Comparison of ENCODE assay signal across 9 cellular contexts in genomic region chr6:33197431-33198048, GRCh38. TPM values are rescaled to one million over a fixed set of nuclear protein-coding genes. Genes with fewer than 3 reads are reported as not detected.
DNase-seq lines count a peak whose midpoint lies in the region; ATAC-seq and TF ChIP-seq lines count a peak whose summit lies in the region.
"Had no signal": no experiment of that assay in that cellular context is flagged by ENCODE, and none has a peak within 500 bp of the region (broad histone marks: within the 10 kb centered on the region; RNA-seq: fewer than 3 reads in every experiment).

No MANE protein-coding gene starts in this region.

- peaks cover 18 to 29% of the 10 kb centered on the region in 2 donors for H3K36me3 Mint-ChIP-seq in activated T-cell treated with anti-CD3 and anti-CD28 coated beads, Interleukin-2, amount 50 U/mL, for 72 hours (ENCODE audit: insufficient read depth in 2 of 2)

- H3K27ac Mint-ChIP-seq in activated T-cell treated with anti-CD3 and anti-CD28 coated beads, Interleukin-2, amount 50 U/mL, for 72 hours, result no peak overlapping the region

- ATAC-seq in activated T-cell treated with anti-CD3 and anti-CD28 coated beads, Interleukin-2, amount 50 U/mL, for 72 hours (replicated peaks in 1 of 2), result peak; percentile 44 to 48
- ATAC-seq in psoas muscle, result peak in 3 of 4 donors; percentile 28 to 42 (median 39)
- no peak for ATAC-seq in GM19351 (IDR thresholded peaks at IDR 0.05; ENCODE audit: unreplicated experiment)
- no peak for ATAC-seq in HG02588 (IDR thresholded peaks at IDR 0.05; ENCODE audit: unreplicated experiment)

- no peak for DNase-seq in BJ (ENCODE audit: low read depth)
- peak; percentile 59 for DNase-seq in GM12865 (ENCODE audit: low read depth)
- DNase-seq in NCI-H2196 treated with DMSO at 0.1 percent for 48 hours (lab: John Stamatoyannopoulos, UW; ENCODE audit: unreplicated experiment), result peak; percentile 94
- DNase-seq in activated T-cell treated with anti-CD3 and anti-CD28 coated beads, Interleukin-2, amount 50 U/mL, for 72 hours, result peak; percentile 36 to 44
- DNase-seq in globus pallidus (ENCODE audit: low spot score), result peak; percentile 78
- DNase-seq in psoas muscle, result peak in 1 of 2 donors; percentile 63

- H3K4me3 Mint-ChIP-seq in activated T-cell treated with anti-CD3 and anti-CD28 coated beads, Interleukin-2, amount 50 U/mL, for 72 hours, result peak overlapping the region; percentile 98 to 100

- peak overlapping the region; percentile 30 for H3K27ac ChIP-seq in psoas muscle
- H3K27ac ChIP-seq: SJSA1 had no signal

- peaks cover 32% of the 10 kb centered on the region for H3K4me1 ChIP-seq in psoas muscle

- peaks cover 3% of the 10 kb centered on the region for H3K27me3 ChIP-seq in BJ (ENCODE audit: control insufficient read depth, insufficient read depth, low read length)
- H3K27me3 ChIP-seq in psoas muscle (ENCODE audit: insufficient read depth in 3 of 3, low read length in 2 of 3), result no peaks in the 10 kb centered on the region

- POLR2A ChIA-PET in BJ (lab: Charles Lee), result no interaction called here

- H3K36me3 ChIP-seq in BJ (ENCODE audit: control insufficient read depth, insufficient read depth, low read length) (peaks cover 19% of the 10 kb centered on the region), psoas muscle (ENCODE audit: insufficient read depth in 1 of 2, low read depth in 1 of 2) (peaks cover 10 to 52% of the 10 kb centered on the region in 2 donors)

- H3K4me3 ChIP-seq in BJ (ENCODE audit: low read depth, low read length) (no peak overlapping the region), GM12865 (ENCODE audit: low read depth, low read length) (no peak overlapping the region), psoas muscle (no peak overlapping the region)
- H3K4me3 ChIP-seq: SJSA1 had no signal

- TF ChIP-seq CTCF in BJ (IDR thresholded peaks at IDR 0.05; ENCODE audit: insufficient read depth, low read depth, low read length) (peak; percentile 71), GM12865 (IDR thresholded peaks at IDR 0.05; ENCODE audit: insufficient read depth, low read depth, low read length, missing control alignments) (peak; percentile 72), psoas muscle (IDR thresholded peaks at IDR 0.05) (peak; percentile 64)

- H3K4me1 Mint-ChIP-seq in activated T-cell treated with anti-CD3 and anti-CD28 coated beads, Interleukin-2, amount 50 U/mL, for 72 hours (ENCODE audit: low read depth), result peaks cover 64% of the 10 kb centered on the region

- H3K9me3 ChIP-seq in psoas muscle, result no peaks in the 10 kb centered on the region
- H3K9me3 ChIP-seq: SJSA1 had no signal

- H3K9me3 Mint-ChIP-seq in activated T-cell treated with anti-CD3 and anti-CD28 coated beads, Interleukin-2, amount 50 U/mL, for 72 hours, result no peaks in the 10 kb centered on the region

- intact Hi-C loops in psoas muscle (cut with DNase I), result loop anchor here (1.0 to 10.0 kb wide), 2 partner anchors 36 to 1003 kb away; partner anchors contain the start of genes GPSM3 (in 1 of the 2) and PBX2 (in 1 of the 2)

- CTCF ChIA-PET in BJ (lab: Yijun Ruan, JAX), result interaction anchor here (0.7 to 4.9 kb wide), 18 partner anchors 8 to 642 kb away, joined by 3 to 21 read pairs (median 4); partner anchors contain the start of genes RING1, RPS18 and VPS52

- no peaks in the 10 kb centered on the region for H3K27me3 Mint-ChIP-seq in activated T-cell treated with anti-CD3 and anti-CD28 coated beads, Interleukin-2, amount 50 U/mL, for 72 hours (ENCODE audit: low read depth)

- 30 to 37% (median 32%) methylated on average over 12 of the region's 12 CpGs for WGBS in psoas muscle, 3 donors

RNA-seq across cellular contexts. Expression of gene RXRB, which starts 2.9 kb away (rescaled TPM):
- polyA plus RNA-seq in BJ (2011; rRNA removed), result 51.3 and 67.9 TPM in 2 replicates
- 33.7 and 56.1 TPM in 2 replicates for polyA minus RNA-seq in BJ (2011; rRNA and poly(A)+ RNA removed)
- total RNA-seq in activated T-cell treated with anti-CD3 and anti-CD28 coated beads, Interleukin-2, amount 50 U/mL, for 72 hours, result 10 to 100 TPM; 55.6 to 57.5 TPM
- 10 to 100 TPM; 31.3 to 43.7 (median 36.0) TPM for total RNA-seq in psoas muscle
- 10 to 100 TPM; 19.2 to 45.9 (median 29.3) TPM for polyA plus RNA-seq in psoas muscle

RNA-seq across cellular contexts. Expression of gene SLC39A7, which starts 3.1 kb away (rescaled TPM):
- 116 and 151 TPM in 2 replicates for polyA plus RNA-seq in BJ (2011; rRNA removed)
- polyA minus RNA-seq in BJ (2011; rRNA and poly(A)+ RNA removed), result 55.6 and 60.2 TPM in 2 replicates
- total RNA-seq in activated T-cell treated with anti-CD3 and anti-CD28 coated beads, Interleukin-2, amount 50 U/mL, for 72 hours, result 10 to 100 TPM; 56.1 to 58.3 TPM
- 10 to 100 TPM; 17.6 to 41.4 (median 28.4) TPM for total RNA-seq in psoas muscle
- 100 to 1,000 TPM in 1 of 3 donors, 10 to 100 TPM in 2; 44.8 to 126 (median 53.5) TPM for polyA plus RNA-seq in psoas muscle

RNA-seq across cellular contexts. Expression of gene COL11A2, which starts 5.3 kb away (rescaled TPM):
- polyA plus RNA-seq in BJ (2011; rRNA removed) (0.55 and 0.91 TPM in 2 replicates), psoas muscle (under 1 TPM; 0.35 to 0.69 (median 0.61) TPM)
- not detected in 2 replicates for polyA minus RNA-seq in BJ (2011; rRNA and poly(A)+ RNA removed)
- 1 to 10 TPM; 2.5 to 3.2 TPM for total RNA-seq in activated T-cell treated with anti-CD3 and anti-CD28 coated beads, Interleukin-2, amount 50 U/mL, for 72 hours
- total RNA-seq in psoas muscle, result 1 to 10 TPM in 1 of 4 donors, under 1 TPM in 3; 0.27 to 1.3 (median 0.51) TPM

RNA-seq across cellular contexts. Expression of gene HSD17B8, which starts 6.9 kb away (rescaled TPM):
- polyA plus RNA-seq in BJ (2011; rRNA removed), result 2.1 and 3.4 TPM in 2 replicates
- 0.41 and 0.47 TPM in 2 replicates for polyA minus RNA-seq in BJ (2011; rRNA and poly(A)+ RNA removed)
- total RNA-seq in activated T-cell treated with anti-CD3 and anti-CD28 coated beads, Interleukin-2, amount 50 U/mL, for 72 hours, result 10 to 100 TPM; 35.8 to 36.0 TPM
- total RNA-seq in psoas muscle, result 10 to 100 TPM in 3 of 4 donors, 1 to 10 TPM in 1; 5.3 to 18.9 (median 11.9) TPM
- polyA plus RNA-seq in psoas muscle, result 10 to 100 TPM in 2 of 3 donors, 1 to 10 TPM in 1; 9.6 to 12.3 (median 10.2) TPM

RNA-seq across cellular contexts. Expression of gene RING1, which starts 10.8 kb away (rescaled TPM):
- 24.4 and 36.6 TPM in 2 replicates for polyA plus RNA-seq in BJ (2011; rRNA removed)
- 15.1 and 25.0 TPM in 2 replicates for polyA minus RNA-seq in BJ (2011; rRNA and poly(A)+ RNA removed)
- total RNA-seq in activated T-cell treated with anti-CD3 and anti-CD28 coated beads, Interleukin-2, amount 50 U/mL, for 72 hours, result 10 to 100 TPM; 30.1 to 37.7 TPM
- total RNA-seq in psoas muscle, result 10 to 100 TPM; 27.9 to 31.6 (median 29.1) TPM
- 10 to 100 TPM; 29.9 to 39.4 (median 34.6) TPM for polyA plus RNA-seq in psoas muscle

Comparison
In these comparisons a context has a peak if more than half of its experiments do, and no peak if none do; other contexts are left out.
1. ATAC-seq: peak in activated T-cell treated with anti-CD3 and anti-CD28 coated beads, Interleukin-2, amount 50 U/mL, for 72 hours (2 of 2) and psoas muscle (3 of 4); none in GM19351 (single experiment) and HG02588 (single experiment).
2. Peak in every context shown above with its lines, with median percentiles within 50 percentile points of each other: CTCF ChIP-seq.